Comparison of ENCODE assay signal across 8 cellular contexts in the genomic region with DNA sequence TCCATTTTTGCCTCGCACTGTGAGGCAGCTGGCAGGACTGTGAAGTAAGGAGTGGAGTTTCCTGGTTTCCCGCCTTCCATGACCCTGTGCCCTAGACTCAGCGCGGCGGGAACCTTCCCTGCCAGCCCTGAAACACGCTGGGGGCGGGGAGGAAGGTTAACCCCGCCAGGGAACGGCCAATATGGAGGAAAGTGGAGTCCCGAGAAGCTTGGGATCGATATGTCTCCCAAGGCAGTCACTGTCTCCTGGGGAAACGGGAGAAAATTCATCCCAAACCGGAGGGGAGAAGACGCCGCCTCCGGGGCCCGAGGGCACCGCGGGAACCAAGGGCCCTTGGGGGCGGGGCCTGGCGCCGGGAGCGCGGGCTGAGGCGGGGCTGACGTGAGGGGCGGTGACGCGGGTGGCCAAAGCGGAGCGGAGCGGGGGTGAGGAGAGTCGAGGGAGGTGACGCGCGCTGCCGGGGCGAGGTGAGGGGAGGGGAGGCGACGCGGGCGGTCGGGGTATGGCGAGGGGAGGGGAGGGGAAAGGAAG. TPM values are rescaled to one million over a fixed set of nuclear protein-coding genes. Genes with fewer than 3 reads are reported as not detected.
DNase-seq lines count a peak whose midpoint lies in the region; TF ChIP-seq lines count a peak whose summit lies in the region.

A gene with protein sequence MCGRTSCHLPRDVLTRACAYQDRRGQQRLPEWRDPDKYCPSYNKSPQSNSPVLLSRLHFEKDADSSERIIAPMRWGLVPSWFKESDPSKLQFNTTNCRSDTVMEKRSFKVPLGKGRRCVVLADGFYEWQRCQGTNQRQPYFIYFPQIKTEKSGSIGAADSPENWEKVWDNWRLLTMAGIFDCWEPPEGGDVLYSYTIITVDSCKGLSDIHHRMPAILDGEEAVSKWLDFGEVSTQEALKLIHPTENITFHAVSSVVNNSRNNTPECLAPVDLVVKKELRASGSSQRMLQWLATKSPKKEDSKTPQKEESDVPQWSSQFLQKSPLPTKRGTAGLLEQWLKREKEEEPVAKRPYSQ (plus strand): TSS at position 432 of the 531 bp plus-strand sequence. CDS start 863 bp downstream, outside the sequence.

- H3K4me3 Mint-ChIP-seq in activated naive CD4-positive, alpha-beta T cell treated with anti-CD3 and anti-CD28 coated beads for 36 hours: peak within 1 kb of the TSS; percentile 87
- H3K4me3 Mint-ChIP-seq in neural progenitor cell: peak within 1 kb of the TSS; percentile 98

- peak within 1 kb of the TSS; percentile 89 for H2AFZ ChIP-seq in neural progenitor cell (replicated peaks)

- no peaks in the 10 kb centered on the region for H3K9me3 Mint-ChIP-seq in activated naive CD4-positive, alpha-beta T cell treated with anti-CD3 and anti-CD28 coated beads for 36 hours
- H3K9me3 Mint-ChIP-seq in neural progenitor cell: no peaks in the 10 kb centered on the region

- CTCF ChIA-PET in HEK293 (lab: Yijun Ruan, JAX): interaction anchor here (0.6 kb wide), 1 partner anchor 161 kb away, joined by 3 read pairs; no protein-coding TSS in a partner anchor
- CTCF ChIA-PET in activated naive CD4-positive, alpha-beta T cell treated with anti-CD3 and anti-CD28 coated beads for 36 hours (lab: Charles Lee): interaction anchor here (1.3 to 2.6 kb wide), 2 partner anchors 24 to 38 kb away, joined by 3 to 11 read pairs; a partner anchor contains a TSS

- no peaks in the 10 kb centered on the region for H3K9me3 ChIP-seq in HEK293 (ENCODE audit: control insufficient read depth, insufficient read depth, low read depth, low read length)
- no peaks in the 10 kb centered on the region for H3K9me3 ChIP-seq in SK-N-MC (ENCODE audit: low read depth, low read length)
- H3K9me3 ChIP-seq in neural progenitor cell (ENCODE audit: low read depth): no peaks in the 10 kb centered on the region
- no peaks in the 10 kb centered on the region for H3K9me3 ChIP-seq in stomach smooth muscle (ENCODE audit: control insufficient read depth in 2 of 2, low read length in 2 of 2)

- no peaks in the 10 kb centered on the region for H3K27me3 Mint-ChIP-seq in activated naive CD4-positive, alpha-beta T cell treated with anti-CD3 and anti-CD28 coated beads for 36 hours (ENCODE audit: low read depth)
- H3K27me3 Mint-ChIP-seq in neural progenitor cell (ENCODE audit: insufficient read depth, low read depth): peaks cover 5% of the 10 kb centered on the region

- H3K4me1 ChIP-seq in HEK293 (ENCODE audit: control insufficient read depth, insufficient read depth, low read length): peaks cover 4% of the 10 kb centered on the region
- peaks cover 7% of the 10 kb centered on the region for H3K4me1 ChIP-seq in neural progenitor cell
- peaks cover 18% of the 10 kb centered on the region for H3K4me1 ChIP-seq in stomach smooth muscle (ENCODE audit: control insufficient read depth, insufficient read depth, low read length)

- peaks cover 48% of the 10 kb centered on the region for H3K4me1 Mint-ChIP-seq in activated naive CD4-positive, alpha-beta T cell treated with anti-CD3 and anti-CD28 coated beads for 36 hours (ENCODE audit: low read depth)
- H3K4me1 Mint-ChIP-seq in neural progenitor cell: peaks cover 23% of the 10 kb centered on the region

- H3K4me2 ChIP-seq in neural progenitor cell: peak within 1 kb of the TSS; percentile 75

- peak within 1 kb of the TSS; percentile 91 for H3K27ac ChIP-seq in HEK293 (ENCODE audit: extremely low read depth, low read depth, low read length)
- peak within 1 kb of the TSS; percentile 83 for H3K27ac ChIP-seq in SK-N-MC
- H3K27ac ChIP-seq in neural progenitor cell: peak within 1 kb of the TSS; percentile 79
- peak within 1 kb of the TSS; percentile 86 for H3K27ac ChIP-seq in stomach smooth muscle (ENCODE audit: low read length)

- H3K4me3 ChIP-seq in HEK293 (ENCODE audit: low read depth, low read length) (peak within 1 kb of the TSS; percentile 83), SK-N-MC (peak within 1 kb of the TSS; percentile 79), neural progenitor cell (peak within 1 kb of the TSS; percentile 77), stomach smooth muscle (ENCODE audit: low read length in 2 of 2) (peak within 1 kb of the TSS; percentile 89 to 93)

- no peaks in the 10 kb centered on the region for H3K27me3 ChIP-seq in neural progenitor cell
- H3K27me3 ChIP-seq in stomach smooth muscle (ENCODE audit: control insufficient read depth in 1 of 2, insufficient read depth in 2 of 2, low read length in 2 of 2): no peaks in the 10 kb centered on the region

- H3K9ac ChIP-seq in SK-N-MC (ENCODE audit: insufficient read length) (peak within 1 kb of the TSS; percentile 79), neural progenitor cell (peak within 1 kb of the TSS; percentile 66), stomach smooth muscle (ENCODE audit: low read length in 2 of 2) (peak within 1 kb of the TSS; percentile 87 to 91)

- peak; percentile 89 for DNase-seq in DMS79 treated with DMSO at 0.1 percent for 48 hours (lab: John Stamatoyannopoulos, UW)
- DNase-seq in NCI-H1048 (lab: John Stamatoyannopoulos, UW): peak; percentile 80
- no peak for DNase-seq in SK-N-MC (ENCODE audit: low read depth, low spot score)
- DNase-seq in activated naive CD4-positive, alpha-beta T cell treated with anti-CD3 and anti-CD28 coated beads for 36 hours: peak; percentile 96
- DNase-seq in foreskin melanocyte: peak; percentile 78
- peak; percentile 97 for DNase-seq in neural progenitor cell (ENCODE audit: low spot score)

- POLR2A ChIA-PET in HEK293 (lab: Yijun Ruan, JAX): interaction anchor here (0.6 to 3.5 kb wide), 5 partner anchors 17 to 37 kb away, joined by 3 to 42 read pairs (median 3); a partner anchor contains a TSS

- peaks cover 12 to 64% of the 10 kb centered on the region in 2 experiments for H3K36me3 ChIP-seq in HEK293 (ENCODE audit: control insufficient read depth in 2 of 2, insufficient read depth in 1 of 2, low read length in 2 of 2)
- peaks cover 44% of the 10 kb centered on the region for H3K36me3 ChIP-seq in SK-N-MC (ENCODE audit: insufficient read depth, low read length)
- no peaks in the 10 kb centered on the region for H3K36me3 ChIP-seq in neural progenitor cell
- H3K36me3 ChIP-seq in stomach smooth muscle (ENCODE audit: control insufficient read depth in 2 of 2, insufficient read depth in 2 of 2, low read length in 2 of 2): peaks cover 25 to 28% of the 10 kb centered on the region in 2 donors

- H3K27ac Mint-ChIP-seq in activated naive CD4-positive, alpha-beta T cell treated with anti-CD3 and anti-CD28 coated beads for 36 hours: peak within 1 kb of the TSS; percentile 90
- H3K27ac Mint-ChIP-seq in neural progenitor cell: peak within 1 kb of the TSS; percentile 99

- TF ChIP-seq CTCF in HEK293 (tag by site-specific recombination; IDR thresholded peaks at IDR 0.05) (no peak), neural progenitor cell (IDR thresholded peaks at IDR 0.05) (no peak)

- intact Hi-C loops in activated naive CD4-positive, alpha-beta T cell treated with anti-CD3 and anti-CD28 coated beads for 36 hours (cut with micrococcal nuclease): loop anchor here (1.0 to 5.0 kb wide), 8 partner anchors 29 to 552 kb away; a partner anchor contains a TSS

- peaks cover 22% of the 10 kb centered on the region for H3K79me2 ChIP-seq in neural progenitor cell (ENCODE audit: low read depth)

- H4K20me1 ChIP-seq in neural progenitor cell (ENCODE audit: low read depth): peaks cover 3% of the 10 kb centered on the region

- peaks cover 26% of the 10 kb centered on the region for H3F3A ChIP-seq in neural progenitor cell (ENCODE audit: low read depth)

- H3K36me3 Mint-ChIP-seq in activated naive CD4-positive, alpha-beta T cell treated with anti-CD3 and anti-CD28 coated beads for 36 hours (ENCODE audit: low read depth): peaks cover 31% of the 10 kb centered on the region
- H3K36me3 Mint-ChIP-seq in neural progenitor cell: peaks cover 16% of the 10 kb centered on the region

TF ChIP-seq in HEK293, 187 proteins besides CTCF, POLR2A, EP300 and RAD21 (continues in another document):
- TF ChIP-seq KLF10 (tag by site-specific recombination; IDR thresholded peaks at IDR 0.05) (peak; percentile 56; the same call in 1 of the 2 replicates), EGR2 (tag by site-specific recombination; IDR thresholded peaks at IDR 0.05; ENCODE audit: low read depth) (peak; percentile 81), ZBTB8A (tag by site-specific recombination; IDR thresholded peaks at IDR 0.05) (peak; percentile 74), ZEB2 (tag by site-specific recombination; IDR thresholded peaks at IDR 0.05) (peak; percentile 90), ZBTB17 (tag by site-specific recombination; IDR thresholded peaks at IDR 0.05) (peak; percentile 79), KLF8 (tag by site-specific recombination; IDR thresholded peaks at IDR 0.05) (peak; percentile 89; the same call in 1 of the 2 replicates)
- TF ChIP-seq, protein P1, sequence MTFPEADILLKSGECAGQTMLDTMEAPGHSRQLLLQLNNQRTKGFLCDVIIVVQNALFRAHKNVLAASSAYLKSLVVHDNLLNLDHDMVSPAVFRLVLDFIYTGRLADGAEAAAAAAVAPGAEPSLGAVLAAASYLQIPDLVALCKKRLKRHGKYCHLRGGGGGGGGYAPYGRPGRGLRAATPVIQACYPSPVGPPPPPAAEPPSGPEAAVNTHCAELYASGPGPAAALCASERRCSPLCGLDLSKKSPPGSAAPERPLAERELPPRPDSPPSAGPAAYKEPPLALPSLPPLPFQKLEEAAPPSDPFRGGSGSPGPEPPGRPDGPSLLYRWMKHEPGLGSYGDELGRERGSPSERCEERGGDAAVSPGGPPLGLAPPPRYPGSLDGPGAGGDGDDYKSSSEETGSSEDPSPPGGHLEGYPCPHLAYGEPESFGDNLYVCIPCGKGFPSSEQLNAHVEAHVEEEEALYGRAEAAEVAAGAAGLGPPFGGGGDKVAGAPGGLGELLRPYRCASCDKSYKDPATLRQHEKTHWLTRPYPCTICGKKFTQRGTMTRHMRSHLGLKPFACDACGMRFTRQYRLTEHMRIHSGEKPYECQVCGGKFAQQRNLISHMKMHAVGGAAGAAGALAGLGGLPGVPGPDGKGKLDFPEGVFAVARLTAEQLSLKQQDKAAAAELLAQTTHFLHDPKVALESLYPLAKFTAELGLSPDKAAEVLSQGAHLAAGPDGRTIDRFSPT (tag by site-specific recombination; IDR thresholded peaks at IDR 0.05): peak; percentile 64; the same call in 1 of the 2 replicates

RNA-seq across cellular contexts. Expression of the gene that starts here (rescaled TPM):
- 10 to 100 TPM; 35.0 to 35.8 TPM for total RNA-seq in activated naive CD4-positive, alpha-beta T cell treated with anti-CD3 and anti-CD28 coated beads for 36 hours
- total RNA-seq in neural progenitor cell (ENCODE audit: low replicate concordance): 25.1 and 28.6 TPM in 2 replicates
